In genomic region chr3:194167480-194167862, GRCh38 we compare ENCODE assay signal across 20 cellular contexts. TPM values are rescaled to one million over a fixed set of nuclear protein-coding genes. Genes with fewer than 3 reads are reported as not detected.
"Had no signal": no experiment of that assay in that cellular context is flagged by ENCODE, and none has a peak within 500 bp of the region (broad histone marks: within the 10 kb centered on the region; RNA-seq: fewer than 3 reads in every experiment).

No MANE protein-coding gene starts in this region.

- H3K4me3 ChIP-seq: coronary artery, heart left ventricle, testis, vagina had no signal

- H3K36me3 ChIP-seq: gastroesophageal sphincter, heart left ventricle, spleen, vagina had no signal

- H3K9me3 ChIP-seq: gastroesophageal sphincter, heart left ventricle, spleen, testis, vagina had no signal

- DNase-seq: activated CD8-positive, alpha-beta memory T cell treated with anti-CD3 and anti-CD28 coated beads, Interleukin-2, amount 50 U/mL, for 48 hours; activated naive CD4-positive, alpha-beta T cell treated with Interleukin-2 at 50 U/mL for 16 hours; activated naive CD8-positive, alpha-beta T cell treated with anti-CD3 and anti-CD28 coated beads for 36 hours; activated T-cell treated with anti-CD3 and anti-CD28 coated beads, Interleukin-2, amount 50 U/mL, for 4 hours; amniotic stem cell; cerebellar nuclear complex; endodermal cell; left colon; naive thymus-derived CD8-positive, alpha-beta T cell; retina; spleen; stimulated activated CD4-positive, alpha-beta T cell treated with anti-CD3 and anti-CD28 coated beads, Interleukin-4, amount 100 ng/mL, for 1 hour; stimulated activated naive CD4-positive, alpha-beta T cell; T-cell; testis had no signal

- H3K27me3 ChIP-seq: gastroesophageal sphincter, testis, vagina had no signal

- H3K27ac ChIP-seq: coronary artery, epithelial cell of prostate, heart left ventricle, testis, vagina had no signal

RNA-seq across cellular contexts. Expression of gene HES1, which starts 31.5 kb away (rescaled TPM):
- polyA plus RNA-seq: naive thymus-derived CD8-positive, alpha-beta T cell had no signal
